ENCODE assay signal across 33 cellular contexts in the genomic region with DNA sequence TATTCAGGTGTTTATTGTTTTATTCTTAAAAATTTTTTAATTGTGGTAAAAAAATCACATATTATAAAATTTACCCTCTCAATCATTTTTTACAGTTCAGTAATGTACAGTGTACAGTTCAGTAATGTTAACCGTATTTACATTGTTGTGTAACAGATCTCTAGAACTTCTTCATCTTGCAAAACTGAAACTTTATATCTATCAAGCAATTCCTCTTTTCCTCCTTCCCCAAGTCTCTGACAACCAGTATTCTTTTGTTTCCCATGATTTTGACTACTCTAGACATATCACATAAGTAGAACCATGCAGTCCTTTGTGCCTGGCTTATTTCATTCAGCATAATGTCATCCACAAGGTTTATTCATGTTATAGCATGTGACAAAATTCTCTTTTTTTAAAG. TPM values are rescaled to one million over a fixed set of nuclear protein-coding genes. Genes with fewer than 3 reads are reported as not detected.
DNase-seq lines count a peak whose midpoint lies in the region; ATAC-seq, FAIRE-seq and TF ChIP-seq lines count a peak whose summit lies in the region.
"Had no signal": no experiment of that assay in that cellular context is flagged by ENCODE, and none has a peak within 500 bp of the region (broad histone marks: within the 10 kb centered on the region; RNA-seq: fewer than 3 reads in every experiment).

No MANE protein-coding gene starts in this region.

- H3K36me3 Mint-ChIP-seq in activated B cell treated with CpG ODN at 0.5 μM for 24 hours (ENCODE audit: low read depth) = peaks cover 15% of the 10 kb centered on the region
- H3K36me3 Mint-ChIP-seq: CD4-positive, CD25-positive, alpha-beta regulatory T cell had no signal

- peaks cover 3% of the 10 kb centered on the region for H3K9me3 Mint-ChIP-seq in activated B cell treated with CpG ODN at 0.5 μM for 24 hours

- CTCF ChIA-PET in activated B cell treated with CpG ODN at 0.5 μM for 24 hours (lab: Charles Lee) = interaction anchor here (1.6 kb wide), 1 partner anchor 12 kb away, joined by 3 read pairs; no protein-coding TSS in a partner anchor

- H3K27me3 Mint-ChIP-seq in activated B cell treated with CpG ODN at 0.5 μM for 24 hours = no peaks in the 10 kb centered on the region
- H3K27me3 Mint-ChIP-seq: activated naive CD8-positive, alpha-beta T cell treated with anti-CD3 and anti-CD28 coated beads, Interleukin-2, amount 10 ng/mL, durations not matched to agents 7 days and 5 days; activated T-cell treated with anti-CD3 and anti-CD28 coated beads, Interleukin-2, amount 50 U/mL, for 24 hours; CD4-positive, CD25-positive, alpha-beta regulatory T cell had no signal

- ATAC-seq in activated B cell treated with CpG ODN at 0.5 μM for 24 hours (ENCODE audit: low read depth) (no peak), upper lobe of right lung (peak; percentile 51), GM18868 (IDR thresholded peaks at IDR 0.05; ENCODE audit: unreplicated experiment) (no peak), GM18520 (IDR thresholded peaks at IDR 0.05; ENCODE audit: unreplicated experiment) (no peak)
- ATAC-seq: left colon had no signal

- intact Hi-C loops in activated B cell treated with CpG ODN at 0.5 μM for 24 hours (cut with micrococcal nuclease) (no loop called here), upper lobe of right lung (cut with DNase I) (no loop called here)

- peaks cover 66% of the 10 kb centered on the region for H3K4me1 Mint-ChIP-seq in activated B cell treated with CpG ODN at 0.5 μM for 24 hours

- H3K36me3 ChIP-seq in upper lobe of right lung = no peaks in the 10 kb centered on the region
- H3K36me3 ChIP-seq: cardiac muscle cell, SJSA1, transverse colon had no signal

- H3K9me3 ChIP-seq in upper lobe of right lung = no peaks in the 10 kb centered on the region

- no peak overlapping the region for H3K4me3 ChIP-seq in upper lobe of right lung
- H3K4me3 ChIP-seq: cardiac muscle cell, coronary artery, SJSA1, transverse colon had no signal

- no peak overlapping the region for H3K27ac ChIP-seq in upper lobe of right lung
- H3K27ac ChIP-seq: cardiac muscle cell, coronary artery, SJSA1, transverse colon had no signal

- TF ChIP-seq CTCF in activated B cell treated with CpG ODN at 0.5 μM for 24 hours (IDR thresholded peaks at IDR 0.05) = no peak
- no peak for TF ChIP-seq CTCF in upper lobe of right lung (IDR thresholded peaks at IDR 0.05)

- no peaks in the 10 kb centered on the region for H3K27me3 ChIP-seq in upper lobe of right lung
- H3K27me3 ChIP-seq: cardiac muscle cell, SJSA1, transverse colon had no signal

- peak; percentile 35 for FAIRE-seq in GM19239 (lab: Jason Lieb, UNC)
- FAIRE-seq: astrocyte, D721Med, GM18507, HTR-8/SVneo had no signal

- H3K27ac Mint-ChIP-seq in activated B cell treated with CpG ODN at 0.5 μM for 24 hours = peak overlapping the region; percentile 51
- H3K27ac Mint-ChIP-seq: activated T-cell treated with anti-CD3 and anti-CD28 coated beads, Interleukin-2, amount 50 U/mL, for 24 hours had no signal

- DNase-seq in GM19239 (ENCODE audit: insufficient read length, low spot score) (no peak), NOMO-1 treated with DMSO at 0.1 percent for 48 hours (lab: John Stamatoyannopoulos, UW; ENCODE audit: unreplicated experiment) (peak; percentile 87), activated B cell treated with CpG ODN at 0.5 μM for 24 hours (no peak), upper lobe of right lung (no peak), hepatic stellate cell (ENCODE audit: low spot score) (no peak)
- DNase-seq: activated CD4-positive, CD25-positive, alpha-beta regulatory T cell; activated gamma-delta T cell; activated naive CD8-positive, alpha-beta T cell treated with anti-CD3 and anti-CD28 coated beads, Interleukin-2, amount 10 ng/mL, durations not matched to agents 7 days and 5 days; activated T-cell treated with anti-CD3 and anti-CD28 coated beads, Interleukin-2, amount 50 U/mL, for 24 hours; CD4-positive, CD25-positive, alpha-beta regulatory T cell; effector CD8-positive, alpha-beta T cell; H7; hypothalamus; immature natural killer cell; KBM-7; left colon; mesendoderm; NCI-H1436; NCI-H2081; NCI-H226; NCI-H526 treated with DMSO at 0.1 percent for 48 hours; stimulated activated CD4-positive, alpha-beta T cell treated with anti-CD3 and anti-CD28 coated beads, Interleukin-15, amount 100 ng/mL, for 24 hours; stimulated activated CD4-positive, alpha-beta T cell treated with anti-CD3 and anti-CD28 coated beads, Interleukin-4, amount 100 ng/mL, for 4 hours; transverse colon had no signal

- H3K4me3 Mint-ChIP-seq in activated B cell treated with CpG ODN at 0.5 μM for 24 hours = no peak overlapping the region
- H3K4me3 Mint-ChIP-seq: activated naive CD8-positive, alpha-beta T cell treated with anti-CD3 and anti-CD28 coated beads, Interleukin-2, amount 10 ng/mL, durations not matched to agents 7 days and 5 days; activated T-cell treated with anti-CD3 and anti-CD28 coated beads, Interleukin-2, amount 50 U/mL, for 24 hours; CD4-positive, CD25-positive, alpha-beta regulatory T cell; immature natural killer cell had no signal

- POLR2A ChIA-PET in activated B cell treated with CpG ODN at 0.5 μM for 24 hours (lab: Charles Lee) = interaction anchor here (1.2 to 1.6 kb wide), 2 partner anchors 9 to 16 kb away, joined by 4 to 5 read pairs; no protein-coding TSS in a partner anchor

- H3K4me1 ChIP-seq in upper lobe of right lung = peaks cover 18% of the 10 kb centered on the region

RNA-seq across cellular contexts. Expression of a gene that starts 17.4 kb away (rescaled TPM):
- total RNA-seq in activated B cell treated with CpG ODN at 0.5 μM for 24 hours = 184 and 185 TPM in 2 replicates
- 14.8 TPM for total RNA-seq in upper lobe of right lung

RNA-seq across cellular contexts. Expression of a gene that starts 59.0 kb away (rescaled TPM):
- total RNA-seq in activated B cell treated with CpG ODN at 0.5 μM for 24 hours (3.1 and 3.8 TPM in 2 replicates), upper lobe of right lung (171 TPM)

Comparison
In these comparisons a context has a peak if more than half of its experiments do, and no peak if none do; other contexts are left out.
1. RNA of a gene that starts 17.4 kb away (total RNA-seq): 184 to 185 TPM in activated B cell treated with CpG ODN at 0.5 μM for 24 hours; 14.8 TPM in upper lobe of right lung (single experiment); every median in the first group is over 10 times any median in the second.
2. RNA of a gene that starts 59.0 kb away (total RNA-seq): 171 TPM in upper lobe of right lung (single experiment); 3.1 to 3.8 TPM in activated B cell treated with CpG ODN at 0.5 μM for 24 hours; every median in the first group is over 10 times any median in the second.